10 cellular contexts compared by ENCODE assay signal in genomic region chr7:149770728-149771127, GRCh38. TPM values are rescaled to one million over a fixed set of nuclear protein-coding genes. Genes with fewer than 3 reads are reported as not detected.
DNase-seq lines count a peak whose midpoint lies in the region; ATAC-seq and TF ChIP-seq lines count a peak whose summit lies in the region.
"Had no signal": no experiment of that assay in that cellular context is flagged by ENCODE, and none has a peak within 500 bp of the region (broad histone marks: within the 10 kb centered on the region; RNA-seq: fewer than 3 reads in every experiment).

No MANE protein-coding gene starts in this region.

- H3K36me3 Mint-ChIP-seq in CD8-positive, alpha-beta T cell, result peaks cover 12% of the 10 kb centered on the region
- no peaks in the 10 kb centered on the region for H3K36me3 Mint-ChIP-seq in activated CD8-positive, alpha-beta T cell treated with anti-CD3 and anti-CD28 coated beads, Interleukin-2, amount 10 ng/mL, durations not matched to agents 7 days and 5 days (ENCODE audit: low read depth)
- H3K36me3 Mint-ChIP-seq in naive thymus-derived CD8-positive, alpha-beta T cell, result peaks cover 0 to 13% (median 0%) of the 10 kb centered on the region in 3 donors

- H3K9me3 ChIP-seq in A673 (ENCODE audit: low read depth, low read length, poor library complexity, severe bottlenecking), result no peaks in the 10 kb centered on the region
- no peaks in the 10 kb centered on the region for H3K9me3 ChIP-seq in CD8-positive, alpha-beta T cell (ENCODE audit: low read length)
- H3K9me3 ChIP-seq: tibial artery had no signal

- CTCF ChIA-PET in A673 (lab: Charles Lee), result no interaction called here
- CTCF ChIA-PET in CD8-positive, alpha-beta T cell (lab: Charles Lee), result interaction anchor here (2.1 kb wide), 1 partner anchor 20 kb away, joined by 6 read pairs; no protein-coding TSS in a partner anchor
- CTCF ChIA-PET in activated CD8-positive, alpha-beta T cell treated with anti-CD3 and anti-CD28 coated beads, Interleukin-2, amount 10 ng/mL, durations not matched to agents 7 days and 5 days (lab: Charles Lee), result interaction anchor here (0.7 to 0.8 kb wide), 2 partner anchors 29 kb away, joined by 3 read pairs; no protein-coding TSS in a partner anchor

- peaks cover 15% of the 10 kb centered on the region for H3K4me1 ChIP-seq in A673 (ENCODE audit: insufficient read depth, low read length, poor library complexity, severe bottlenecking)
- peaks cover 12% of the 10 kb centered on the region for H3K4me1 ChIP-seq in CD8-positive, alpha-beta T cell (ENCODE audit: insufficient read depth, low read length)

- H3K4me3 ChIP-seq in A673 (ENCODE audit: low read depth, low read length, poor library complexity, severe bottlenecking), result no peak overlapping the region
- H3K4me3 ChIP-seq in CD8-positive, alpha-beta T cell (ENCODE audit: low read depth, low read length), result no peak overlapping the region

- H3K27ac Mint-ChIP-seq in CD8-positive, alpha-beta T cell, result no peak overlapping the region
- H3K27ac Mint-ChIP-seq in activated CD8-positive, alpha-beta T cell treated with anti-CD3 and anti-CD28 coated beads, Interleukin-2, amount 10 ng/mL, durations not matched to agents 7 days and 5 days, result no peak overlapping the region
- peak overlapping the region in 4 of 10 donors; percentile 21 to 47 (median 30) for H3K27ac Mint-ChIP-seq in naive thymus-derived CD8-positive, alpha-beta T cell

- H3K36me3 ChIP-seq in A673 (ENCODE audit: insufficient read depth, low read length, poor library complexity, severe bottlenecking), result peaks cover 3% of the 10 kb centered on the region
- H3K36me3 ChIP-seq in CD8-positive, alpha-beta T cell (ENCODE audit: insufficient read depth, low read length), result no peaks in the 10 kb centered on the region

- no peaks in the 10 kb centered on the region for H3K9me3 Mint-ChIP-seq in CD8-positive, alpha-beta T cell
- H3K9me3 Mint-ChIP-seq in activated CD8-positive, alpha-beta T cell treated with anti-CD3 and anti-CD28 coated beads, Interleukin-2, amount 10 ng/mL, durations not matched to agents 7 days and 5 days (ENCODE audit: insufficient read depth), result no peaks in the 10 kb centered on the region
- peaks cover 0 to 4% (median 0%) of the 10 kb centered on the region in 9 donors for H3K9me3 Mint-ChIP-seq in naive thymus-derived CD8-positive, alpha-beta T cell

- no peak for ATAC-seq in CD8-positive, alpha-beta T cell
- ATAC-seq in activated CD8-positive, alpha-beta T cell treated with anti-CD3 and anti-CD28 coated beads, Interleukin-2, amount 10 ng/mL, durations not matched to agents 7 days and 5 days, result no peak
- no peak for ATAC-seq in naive thymus-derived CD8-positive, alpha-beta T cell
- no peak for ATAC-seq in HG02885 (IDR thresholded peaks at IDR 0.05; ENCODE audit: poor library complexity, unreplicated experiment)

- peak overlapping the region; percentile 37 for H3K27ac ChIP-seq in A673 (ENCODE audit: low read depth, low read length, poor library complexity, severe bottlenecking)
- H3K27ac ChIP-seq in CD8-positive, alpha-beta T cell (ENCODE audit: low read depth, low read length), result no peak overlapping the region

- TF ChIP-seq CTCF in A673 (conservative IDR thresholded peaks at IDR 0.05; ENCODE audit: low read depth, low read length), result no peak
- no peak for TF ChIP-seq CTCF in CD8-positive, alpha-beta T cell (IDR thresholded peaks at IDR 0.05)

- H3K4me1 Mint-ChIP-seq in CD8-positive, alpha-beta T cell (ENCODE audit: low read depth), result peaks cover 6% of the 10 kb centered on the region
- peaks cover 1% of the 10 kb centered on the region for H3K4me1 Mint-ChIP-seq in activated CD8-positive, alpha-beta T cell treated with anti-CD3 and anti-CD28 coated beads, Interleukin-2, amount 10 ng/mL, durations not matched to agents 7 days and 5 days (ENCODE audit: low read depth)
- peaks cover 5 to 17% (median 11%) of the 10 kb centered on the region in 4 donors for H3K4me1 Mint-ChIP-seq in naive thymus-derived CD8-positive, alpha-beta T cell

- no TSS peak for BruUV-seq in A673 (replicated peaks; lab: Mats Ljungman, UMichigan)

- intact Hi-C loops in A673 (cut with micrococcal nuclease; ENCODE audit: unreplicated experiment), result no loop called here
- intact Hi-C loops in CD8-positive, alpha-beta T cell (cut with DNase I, micrococcal nuclease), result loop anchor here (1.0 to 10.0 kb wide), 9 partner anchors 56 to 1314 kb away; partner anchors contain the start of genes AGAP3 (in 1 of the 2), ATP6V0E2 (in 1 of the 2), CDK5 (in 1 of the 2) and FASTK (in 1 of the 2)

- H3K27me3 Mint-ChIP-seq in CD8-positive, alpha-beta T cell (ENCODE audit: low read depth), result no peaks in the 10 kb centered on the region
- H3K27me3 Mint-ChIP-seq in activated CD8-positive, alpha-beta T cell treated with anti-CD3 and anti-CD28 coated beads, Interleukin-2, amount 10 ng/mL, durations not matched to agents 7 days and 5 days (ENCODE audit: low read depth), result peaks cover 20% of the 10 kb centered on the region
- H3K27me3 Mint-ChIP-seq in naive thymus-derived CD8-positive, alpha-beta T cell, result no peaks in the 10 kb centered on the region

- peak overlapping the region; percentile 71 for H3K4me3 Mint-ChIP-seq in CD8-positive, alpha-beta T cell
- H3K4me3 Mint-ChIP-seq in activated CD8-positive, alpha-beta T cell treated with anti-CD3 and anti-CD28 coated beads, Interleukin-2, amount 10 ng/mL, durations not matched to agents 7 days and 5 days, result peak overlapping the region; percentile 25
- peak overlapping the region; percentile 68 to 87 (median 73) for H3K4me3 Mint-ChIP-seq in naive thymus-derived CD8-positive, alpha-beta T cell

- H3K27me3 ChIP-seq in A673 (replicated peaks; ENCODE audit: insufficient read depth, low read depth, low read length, poor library complexity), result no peaks in the 10 kb centered on the region
- no peaks in the 10 kb centered on the region for H3K27me3 ChIP-seq in CD8-positive, alpha-beta T cell (ENCODE audit: insufficient read depth, low read length)

- no peak for DNase-seq in A673 (ENCODE audit: low spot score)
- no peak for DNase-seq in CD8-positive, alpha-beta T cell
- no peak for DNase-seq in activated CD8-positive, alpha-beta T cell treated with anti-CD3 and anti-CD28 coated beads, Interleukin-2, amount 10 ng/mL, durations not matched to agents 7 days and 5 days
- no peak for DNase-seq in naive thymus-derived CD8-positive, alpha-beta T cell
- DNase-seq in globus pallidus (ENCODE audit: low spot score), result no peak
- DNase-seq in DMS 273 treated with DMSO at 0.1 percent for 48 hours (lab: John Stamatoyannopoulos, UW), result no peak
- no peak for DNase-seq in NCI-H2081 (lab: John Stamatoyannopoulos, UW)
- DNase-seq: NCI-H774, tibial artery had no signal

- POLR2A ChIA-PET in A673 (lab: Charles Lee; ENCODE audit: low non-redundant PET), result no interaction called here
- POLR2A ChIA-PET in CD8-positive, alpha-beta T cell (lab: Charles Lee), result no interaction called here
- POLR2A ChIA-PET in activated CD8-positive, alpha-beta T cell treated with anti-CD3 and anti-CD28 coated beads, Interleukin-2, amount 10 ng/mL, durations not matched to agents 7 days and 5 days (lab: Charles Lee), result no interaction called here
- POLR2A ChIA-PET in naive thymus-derived CD8-positive, alpha-beta T cell (lab: Charles Lee), result no interaction called here

RNA-seq across cellular contexts. Expression of gene ZNF467, which starts 2.7 kb away (rescaled TPM):
- 3.5 and 7.5 TPM in 2 replicates for total RNA-seq in A673 (2021)
- 1 to 10 TPM; 2.2 to 2.5 TPM for total RNA-seq in CD8-positive, alpha-beta T cell
- under 1 TPM; 0.08 to 0.11 TPM for total RNA-seq in activated CD8-positive, alpha-beta T cell treated with anti-CD3 and anti-CD28 coated beads, Interleukin-2, amount 10 ng/mL, durations not matched to agents 7 days and 5 days
- 1 to 10 TPM in 1 of 2 experiments, under 1 TPM in 1; 0.88 to 2.0 TPM for total RNA-seq in naive thymus-derived CD8-positive, alpha-beta T cell
- 1 to 10 TPM; 2.4 to 4.8 (median 4.4) TPM for polyA plus RNA-seq in naive thymus-derived CD8-positive, alpha-beta T cell
